9 cellular contexts compared by ENCODE assay signal in the genomic region with DNA sequence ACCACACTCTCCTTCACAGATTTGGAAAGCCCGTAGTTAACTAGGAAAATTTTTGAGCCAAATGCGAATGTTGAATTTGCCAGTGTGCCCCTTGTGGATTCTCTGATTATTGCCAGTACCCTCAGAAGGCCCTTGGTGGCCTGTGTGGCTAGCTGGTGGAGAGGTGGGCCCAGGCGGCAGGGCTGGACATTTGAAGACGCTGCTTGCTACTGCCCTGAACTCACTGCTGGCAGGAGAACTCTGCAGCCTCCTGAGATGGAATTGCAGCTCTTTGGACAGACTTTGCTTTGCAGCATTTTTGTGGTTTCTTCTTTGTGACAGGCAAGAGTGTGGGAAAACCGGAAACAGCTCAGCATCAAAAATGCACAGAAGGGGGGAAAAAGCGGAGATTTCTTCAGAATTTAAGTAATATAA.
A peak's percentile ranks its signal among the peaks of the same experiment; 100 is the strongest.
DNase-seq lines count a peak whose midpoint lies in the region; ATAC-seq and TF ChIP-seq lines count a peak whose summit lies in the region.
"Had no signal": no experiment of that assay in that cellular context is flagged by ENCODE, and none has a peak within 500 bp of the region (broad histone marks: within the 10 kb centered on the region; RNA-seq: fewer than 3 reads in every experiment).

No MANE protein-coding gene starts in this region.

- no peaks in the 10 kb centered on the region for H3K9me3 Mint-ChIP-seq in stimulated activated effector memory CD8-positive, alpha-beta T cell treated with anti-CD3 and anti-CD28 coated beads, Interleukin-12 subunit alpha, Interleukin-12 subunit beta, amount 100 ng/mL, for 72 hours

- TF ChIP-seq CTCF in GM20000 (IDR thresholded peaks at IDR 0.05; ENCODE audit: extremely low read depth, missing control alignments), result no peak

- H3K27ac Mint-ChIP-seq in stimulated activated effector memory CD8-positive, alpha-beta T cell treated with anti-CD3 and anti-CD28 coated beads, Interleukin-12 subunit alpha, Interleukin-12 subunit beta, amount 100 ng/mL, for 72 hours, result peak overlapping the region; percentile 63

- H3K36me3 Mint-ChIP-seq in stimulated activated effector memory CD8-positive, alpha-beta T cell treated with anti-CD3 and anti-CD28 coated beads, Interleukin-12 subunit alpha, Interleukin-12 subunit beta, amount 100 ng/mL, for 72 hours, result peaks cover 11% of the 10 kb centered on the region

- no peak for ATAC-seq in stimulated activated effector memory CD8-positive, alpha-beta T cell treated with anti-CD3 and anti-CD28 coated beads, Interleukin-12 subunit alpha, Interleukin-12 subunit beta, amount 100 ng/mL, for 72 hours
- ATAC-seq in GM21737 (IDR thresholded peaks at IDR 0.05; ENCODE audit: unreplicated experiment), result no peak

- peak; percentile 12 for DNase-seq in DMS53 (lab: John Stamatoyannopoulos, UW)
- no peak for DNase-seq in DMS53 treated with DMSO at 0.1 percent for 48 hours (lab: John Stamatoyannopoulos, UW; ENCODE audit: unreplicated experiment)
- DNase-seq in RKO (ENCODE audit: low spot score), result peak; percentile 12
- DNase-seq in fibroblast of peridontal ligament (ENCODE audit: extremely low read depth), result peak; percentile 92
- no peak for DNase-seq in stimulated activated effector memory CD8-positive, alpha-beta T cell treated with anti-CD3 and anti-CD28 coated beads, Interleukin-12 subunit alpha, Interleukin-12 subunit beta, amount 100 ng/mL, for 72 hours (ENCODE audit: low spot score in 2 of 2)
- no peak for DNase-seq in GM20000 (ENCODE audit: low spot score)
- DNase-seq in stimulated activated CD4-positive, alpha-beta T cell treated with anti-CD3 and anti-CD28 coated beads, Interleukin-1b, Interleukin-23, amount 100 ng/mL, for 48 hours, result no peak
- DNase-seq: NCI-H446 had no signal

- H3K4me3 Mint-ChIP-seq in stimulated activated effector memory CD8-positive, alpha-beta T cell treated with anti-CD3 and anti-CD28 coated beads, Interleukin-12 subunit alpha, Interleukin-12 subunit beta, amount 100 ng/mL, for 72 hours, result no peak overlapping the region

- H3K4me1 Mint-ChIP-seq in stimulated activated effector memory CD8-positive, alpha-beta T cell treated with anti-CD3 and anti-CD28 coated beads, Interleukin-12 subunit alpha, Interleukin-12 subunit beta, amount 100 ng/mL, for 72 hours, result no peaks in the 10 kb centered on the region

Comparison
In these comparisons a context has a peak if more than half of its experiments do, and no peak if none do; other contexts are left out.
1. DNase-seq: peak in DMS53 (single experiment), RKO (single experiment) and fibroblast of peridontal ligament (single experiment); none in DMS53 treated with DMSO at 0.1 percent for 48 hours (single experiment), stimulated activated effector memory CD8-positive, alpha-beta T cell treated with anti-CD3 and anti-CD28 coated beads, Interleukin-12 subunit alpha, Interleukin-12 subunit beta, amount 100 ng/mL, for 72 hours (0 of 2), GM20000 (single experiment) and stimulated activated CD4-positive, alpha-beta T cell treated with anti-CD3 and anti-CD28 coated beads, Interleukin-1b, Interleukin-23, amount 100 ng/mL, for 48 hours (single experiment).